In the genomic region with DNA sequence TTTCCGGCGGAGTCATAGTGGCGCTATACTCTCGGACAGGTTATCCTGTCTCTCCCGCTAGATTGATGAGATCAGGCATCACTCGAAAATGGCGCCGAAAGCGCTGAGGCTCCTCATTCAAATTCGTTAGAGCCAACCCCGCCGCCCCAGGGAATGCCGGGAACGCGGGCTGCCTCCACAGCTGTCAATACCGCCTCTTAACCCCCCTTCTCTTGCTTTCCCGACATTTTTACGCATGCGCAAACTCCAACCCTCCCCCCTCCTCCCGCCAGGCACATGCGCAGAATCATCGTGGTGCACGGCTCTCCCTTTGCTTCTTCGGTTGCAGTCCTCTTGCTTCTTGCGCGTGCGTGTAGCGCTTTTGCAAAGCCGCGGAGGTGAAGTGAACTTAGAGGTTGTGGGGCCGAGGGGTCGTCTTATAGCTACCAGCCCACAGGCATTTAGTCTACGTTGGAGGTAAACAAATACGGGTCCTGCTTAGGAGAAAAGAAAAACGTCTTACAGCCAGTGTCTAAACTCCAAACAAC, we compare ENCODE assay signal across 8 cellular contexts.
DNase-seq lines count a peak whose midpoint lies in the region; ATAC-seq and TF ChIP-seq lines count a peak whose summit lies in the region.

No MANE protein-coding gene starts in this region.

- H3K27me3 ChIP-seq in GM06990 (replicated peaks; ENCODE audit: control insufficient read depth, insufficient read depth, low read length) = no peaks in the 10 kb centered on the region
- H3K27me3 ChIP-seq in neutrophil = no peaks in the 10 kb centered on the region

- H3K27ac ChIP-seq in neutrophil (peak overlapping the region; percentile 80), substantia nigra (ENCODE audit: low read depth, low read length, poor library complexity, severe bottlenecking) (peak overlapping the region; percentile 70)

- peak overlapping the region; percentile 90 for H3K4me3 ChIP-seq in GM06990 (replicated peaks; ENCODE audit: low read depth, low read length)
- H3K4me3 ChIP-seq in NB4 (ENCODE audit: low read depth, low read length) = peak overlapping the region; percentile 95
- peak overlapping the region; percentile 80 to 84 for H3K4me3 ChIP-seq in neutrophil (ENCODE audit: low read depth in 1 of 2, low read length in 1 of 2)

- no peaks in the 10 kb centered on the region for H3K9me3 ChIP-seq in neutrophil

- peak; percentile 88 for TF ChIP-seq POLR2A in NB4 (IDR thresholded peaks at IDR 0.05; ENCODE audit: extremely low read depth, insufficient read length)

- DNase-seq in GM06990 (ENCODE audit: extremely low read depth, insufficient read length) (peak; percentile 99), NB4 (ENCODE audit: low read depth) (peak; percentile 99), SK-N-DZ (ENCODE audit: low spot score) (peak; percentile 98), germinal center (ENCODE audit: low spot score) (peak; percentile 96), substantia nigra (lab: John Stamatoyannopoulos, UW) (peak; percentile 76 to 99 (median 97))
- peak; percentile 98 for DNase-seq in activated naive CD4-positive, alpha-beta T cell treated with anti-CD3 and anti-CD28 coated beads, Interleukin-2, amount 50 U/mL, for 16 hours

- H3K36me3 ChIP-seq in GM06990 (ENCODE audit: control insufficient read depth, insufficient read depth, low read length) (no peaks in the 10 kb centered on the region), neutrophil (no peaks in the 10 kb centered on the region)

- peak; percentile 66 for ATAC-seq in HG02571 (IDR thresholded peaks at IDR 0.05; ENCODE audit: unreplicated experiment)

- peaks cover 69 to 72% of the 10 kb centered on the region in 2 experiments for H3K4me1 ChIP-seq in neutrophil (ENCODE audit: control insufficient read depth in 1 of 2, insufficient read depth in 1 of 2, low read depth in 1 of 2, low read length in 1 of 2)

- TF ChIP-seq CTCF in GM06990 (IDR thresholded peaks at IDR 0.05; ENCODE audit: insufficient read depth, low read length, poor library complexity, severe bottlenecking) (no peak), NB4 (IDR thresholded peaks at IDR 0.05; ENCODE audit: low read depth, low read length) (no peak), neutrophil (IDR thresholded peaks at IDR 0.05) (peak; percentile 7)

Comparison
In these comparisons a context has a peak if more than half of its experiments do, and no peak if none do; other contexts are left out.
1. Peak in every context shown above with its lines: DNase-seq, ATAC-seq, H3K4me3 ChIP-seq and H3K27ac ChIP-seq.